ENCODE assay signal across 19 cellular contexts in the genomic region with DNA sequence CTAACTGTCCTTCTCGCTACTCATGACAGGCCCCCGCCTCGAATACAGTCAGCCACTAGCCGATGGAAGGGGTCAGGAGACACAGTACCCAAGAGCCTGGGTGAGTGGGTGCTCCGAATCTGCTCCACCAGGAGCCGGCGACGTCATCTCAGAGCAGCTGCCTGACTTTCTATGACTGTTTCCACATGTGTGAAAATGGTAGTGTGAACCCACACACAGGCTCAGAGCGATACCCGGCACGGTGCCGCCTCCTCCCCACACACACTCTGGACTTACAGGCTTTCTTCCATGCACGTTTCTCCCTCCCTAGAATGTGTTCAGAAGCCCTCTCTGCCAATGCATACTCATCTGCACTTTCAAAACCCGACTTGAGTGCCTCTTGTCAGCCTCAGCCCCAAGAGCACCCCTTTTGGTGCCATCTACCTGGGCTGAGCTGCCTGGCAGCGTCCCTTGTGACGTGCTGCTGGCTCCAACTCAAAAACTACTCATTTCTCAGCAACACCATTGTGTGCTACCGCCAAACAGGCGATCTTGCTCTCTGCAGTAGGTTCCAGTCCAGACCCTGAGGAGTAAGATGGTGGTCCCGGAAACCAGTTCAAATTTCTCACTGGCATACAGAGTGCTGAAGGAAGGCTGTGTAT. TPM values are rescaled to one million over a fixed set of nuclear protein-coding genes. Genes with fewer than 3 reads are reported as not detected.
DNase-seq lines count a peak whose midpoint lies in the region; ATAC-seq, FAIRE-seq and TF ChIP-seq lines count a peak whose summit lies in the region.
"Had no signal": no experiment of that assay in that cellular context is flagged by ENCODE, and none has a peak within 500 bp of the region (broad histone marks: within the 10 kb centered on the region; RNA-seq: fewer than 3 reads in every experiment).

No MANE protein-coding gene starts in this region.

- BruUV-seq in HepG2 (replicated peaks; lab: Mats Ljungman, UMichigan): no TSS peak

- TF ChIP-seq CTCF in HepG2 (CRISPR knock-in tag; IDR thresholded peaks at IDR 0.05): no peak
- no peak for TF ChIP-seq CTCF in right lobe of liver (IDR thresholded peaks at IDR 0.05)
- no peak for TF ChIP-seq CTCF in nephron (IDR thresholded peaks at IDR 0.05; ENCODE audit: unreplicated experiment in 3 of 3)
- TF ChIP-seq CTCF in thyroid gland (IDR thresholded peaks at IDR 0.05): no peak
- no peak for TF ChIP-seq CTCF in GM10266 (IDR thresholded peaks at IDR 0.05; ENCODE audit: control insufficient read depth, insufficient read depth, low read depth, missing control alignments)

- no peak overlapping the region for H3K4me2 ChIP-seq in HepG2 (ENCODE audit: low read depth, low read length)

- H3K4me1 Mint-ChIP-seq in nephron: peaks cover 100% of the 10 kb centered on the region

- H3K9me3 ChIP-seq in HepG2 (ENCODE audit: low read length): no peaks in the 10 kb centered on the region
- no peaks in the 10 kb centered on the region for H3K9me3 ChIP-seq in right lobe of liver
- no peaks in the 10 kb centered on the region for H3K9me3 ChIP-seq in thyroid gland
- H3K9me3 ChIP-seq: gastroesophageal sphincter, mucosa of descending colon, thoracic aorta had no signal

- H3K36me3 ChIP-seq in HepG2 (replicated peaks in 1 of 2; ENCODE audit: control insufficient read depth in 1 of 2, insufficient read depth in 2 of 2, low read length in 2 of 2): no peaks in the 10 kb centered on the region; a peak in 3 of 5 replicates
- H3K36me3 ChIP-seq in right lobe of liver: no peaks in the 10 kb centered on the region
- H3K36me3 ChIP-seq in thyroid gland: no peaks in the 10 kb centered on the region
- H3K36me3 ChIP-seq: cardiac muscle cell, gastroesophageal sphincter, thoracic aorta had no signal

- H3K27me3 ChIP-seq in HepG2 (ENCODE audit: control insufficient read depth in 1 of 2, insufficient read depth in 2 of 2, low read length in 2 of 2) (no peaks in the 10 kb centered on the region), right lobe of liver (no peaks in the 10 kb centered on the region), thyroid gland (no peaks in the 10 kb centered on the region)
- H3K27me3 ChIP-seq: cardiac muscle cell, gastroesophageal sphincter had no signal

- DNase-seq in HepG2 (ENCODE audit: low spot score) (no peak), right lobe of liver (no peak), thyroid gland (peak; percentile 92 to 95), NCI-H524 treated with DMSO at 0.1 percent for 48 hours (lab: John Stamatoyannopoulos, UW) (no peak), GDM1 (lab: John Stamatoyannopoulos, UW) (no peak), GM10266 (ENCODE audit: extremely low spot score) (no peak)
- DNase-seq: activated CD4-positive, alpha-beta T cell treated with anti-CD3 and anti-CD28 coated beads for 1 hour; COR-L47; GF-D8; mucosa of descending colon; NCI-H187 treated with DMSO at 0.1 percent for 48 hours had no signal

- WGBS in HepG2 (ENCODE audit: low lambda C conversion rate): 96% methylated on average over 19 of the region's 19 CpGs
- WGBS in right lobe of liver (ENCODE audit: insufficient coverage, low coverage, low lambda C conversion rate, missing lambda C conversion rate): 96% methylated on average over 4 of the region's 19 CpGs
- WGBS in thyroid gland, 2 donors: 39 to 67% methylated on average over 19 of the region's 19 CpGs

- H4K20me1 ChIP-seq in HepG2 (ENCODE audit: insufficient read depth, low read length): peaks cover 13% of the 10 kb centered on the region; the same call in 1 of the 2 replicates

- H3K4me3 ChIP-seq in HepG2 (replicated peaks in 1 of 3; ENCODE audit: insufficient read depth in 1 of 3, low read depth in 2 of 3, low read length in 3 of 3): no peak overlapping the region
- H3K4me3 ChIP-seq in right lobe of liver: no peak overlapping the region
- H3K4me3 ChIP-seq in thyroid gland (replicated peaks in 1 of 3): no peak overlapping the region
- H3K4me3 ChIP-seq: cardiac muscle cell, gastroesophageal sphincter, mucosa of descending colon, thoracic aorta had no signal

- H3K9me3 Mint-ChIP-seq in nephron: no peaks in the 10 kb centered on the region
- H3K9me3 Mint-ChIP-seq: T-helper 1 cell treated with Interleukin-12 subunit alpha and Interleukin-12 subunit beta and Interleukin-4 antibody, amounts not matched to agents 30 μg/mL and 1 μg/mL, for 36 hours had no signal

- H3K27ac ChIP-seq in HepG2 (ENCODE audit: extremely low read length, insufficient read depth, low read length) (no peak overlapping the region), right lobe of liver (no peak overlapping the region), cingulate gyrus (ENCODE audit: low read depth, low read length) (peak overlapping the region; percentile 44), thyroid gland (peak overlapping the region; percentile 35 to 75 (median 69))
- H3K27ac ChIP-seq: cardiac muscle cell, gastroesophageal sphincter, thoracic aorta had no signal

- FAIRE-seq in HepG2 (lab: Jason Lieb, UNC): no peak
- FAIRE-seq: endometrium had no signal

- intact Hi-C loops in HepG2 (cut with micrococcal nuclease; ENCODE audit: unreplicated experiment) (no loop called here), right lobe of liver (cut with DNase I) (no loop called here), thyroid gland (cut with DNase I) (no loop called here)

- no peak for TF ChIP-seq POLR2A in HepG2 (IDR thresholded peaks at IDR 0.05; ENCODE audit: insufficient read depth in 1 of 2, low read depth in 2 of 2, low read length in 2 of 2)
- TF ChIP-seq POLR2A in right lobe of liver (IDR thresholded peaks at IDR 0.05): no peak
- peak in 1 of 2 donors; percentile 58 for TF ChIP-seq POLR2A in thyroid gland (IDR thresholded peaks at IDR 0.05)

- no peak overlapping the region for H3K9ac ChIP-seq in HepG2 (ENCODE audit: insufficient read depth, low read depth, low read length)

- in situ Hi-C loops in HepG2 (cut with HindIII; ENCODE audit: extremely low pct_ligation_motif_present, low pct_unique_long_range_greater_than_20kb): no loop called here

- ATAC-seq in HepG2: no peak
- ATAC-seq in right lobe of liver: no peak
- ATAC-seq: gastroesophageal sphincter, mucosa of descending colon had no signal

- H2AFZ ChIP-seq in HepG2 (ENCODE audit: low read length): no peak overlapping the region

- no peak for TF ChIP-seq RAD21 in HepG2 (CRISPR knock-in tag; IDR thresholded peaks at IDR 0.05)

- H3K27ac Mint-ChIP-seq in nephron: peak overlapping the region in 2 of 3 experiments; percentile 23 to 84
- H3K27ac Mint-ChIP-seq: activated naive CD8-positive, alpha-beta T cell; T-helper 1 cell treated with Interleukin-12 subunit alpha and Interleukin-12 subunit beta and Interleukin-4 antibody, amounts not matched to agents 30 μg/mL and 1 μg/mL, for 36 hours had no signal

- POLR2A ChIA-PET in HepG2 (lab: Yijun Ruan, JAX): no interaction called here

- H3K79me2 ChIP-seq in HepG2 (ENCODE audit: insufficient read depth, low read length): peaks cover 100% of the 10 kb centered on the region

- H3K4me3 Mint-ChIP-seq in nephron: peak overlapping the region in 1 of 3 experiments; percentile 50
- H3K4me3 Mint-ChIP-seq: activated naive CD8-positive, alpha-beta T cell; T-helper 1 cell treated with Interleukin-12 subunit alpha and Interleukin-12 subunit beta and Interleukin-4 antibody, amounts not matched to agents 30 μg/mL and 1 μg/mL, for 36 hours had no signal

- H3K4me1 ChIP-seq in HepG2 (ENCODE audit: insufficient read depth, low read length) (peaks cover 100% of the 10 kb centered on the region), right lobe of liver (peaks cover 0 to under 1% (median 0%) of the 10 kb centered on the region in 4 donors), thyroid gland (peaks cover 33 to 63% of the 10 kb centered on the region in 2 donors)

- H3K36me3 Mint-ChIP-seq in nephron (ENCODE audit: low read depth): no peaks in the 10 kb centered on the region
- H3K36me3 Mint-ChIP-seq: activated naive CD8-positive, alpha-beta T cell had no signal

- no peaks in the 10 kb centered on the region for H3K27me3 Mint-ChIP-seq in nephron (ENCODE audit: low read depth)
- H3K27me3 Mint-ChIP-seq: activated naive CD8-positive, alpha-beta T cell had no signal

- TF ChIP-seq EP300 in HepG2 (IDR thresholded peaks at IDR 0.05; ENCODE audit: low read depth in 2 of 2, low read length in 2 of 2): no peak
- TF ChIP-seq EP300 in HepG2 (CRISPR knock-in tag; IDR thresholded peaks at IDR 0.05; ENCODE audit: borderline replicate concordance): no peak

- CTCF ChIA-PET in HepG2 (lab: Yijun Ruan, JAX; ENCODE audit: low intra/inter-chr PET ratio, low total read pairs): no interaction called here

RNA-seq across cellular contexts. Expression of a gene that starts 29.7 kb away (rescaled TPM):
- total RNA-seq in HepG2 (2016; rRNA removed; fragmentation: Illumina TruSeq; extraction: Trizol): 19.8 and 23.2 TPM in 2 replicates
- total RNA-seq in HepG2 (2016; cell fraction: cytosol; rRNA removed; fragmentation: Illumina TruSeq; extraction: Trizol; ENCODE audit: low read depth): 5.7 and 6.9 TPM in 2 replicates
- total RNA-seq in HepG2 (2016; cell fraction: insoluble cytoplasmic fraction; rRNA removed; fragmentation: Illumina TruSeq; extraction: Trizol): 17.4 and 24.9 TPM in 2 replicates
- 14.9 and 15.9 TPM in 2 replicates for total RNA-seq in HepG2 (2016; cell fraction: membrane; rRNA removed; fragmentation: Illumina TruSeq; extraction: Trizol)
- total RNA-seq in HepG2 (2016; cell fraction: nucleus; rRNA removed; fragmentation: Illumina TruSeq; extraction: Trizol): 19.1 and 24.5 TPM in 2 replicates
- polyA plus RNA-seq in HepG2 (2011; rRNA removed): 37.9 and 39.0 TPM in 2 replicates
- 24.5 and 31.8 TPM in 2 replicates for polyA plus RNA-seq in HepG2 (2011; cell fraction: cytosol; rRNA removed)
- polyA plus RNA-seq in HepG2 (2011; cell fraction: nucleus; rRNA removed): 60.5 and 94.9 TPM in 2 replicates
- polyA plus RNA-seq in HepG2 (2012): 19.7 and 20.7 TPM in 2 replicates
- 11.7 and 14.1 TPM in 2 replicates for polyA plus RNA-seq in HepG2 (2016; cell fraction: cytosol; fragmentation: Illumina TruSeq; extraction: Trizol; ENCODE audit: low read depth)
- polyA plus RNA-seq in HepG2 (2016; cell fraction: insoluble cytoplasmic fraction; fragmentation: Illumina TruSeq; extraction: Trizol; ENCODE audit: low read depth): 18.4 and 22.3 TPM in 2 replicates
- 14.3 and 15.7 TPM in 2 replicates for polyA plus RNA-seq in HepG2 (2016; cell fraction: membrane; fragmentation: Illumina TruSeq; extraction: Trizol; ENCODE audit: low read depth)
- polyA plus RNA-seq in HepG2 (2016; cell fraction: nucleus; fragmentation: Illumina TruSeq; extraction: Trizol; ENCODE audit: insufficient read depth, low read depth): 25.1 and 27.2 TPM in 2 replicates
- 34.5 and 40.7 TPM in 2 replicates for polyA minus RNA-seq in HepG2 (2011; rRNA and poly(A)+ RNA removed; ENCODE audit: low replicate concordance)
- 14.9 and 16.5 TPM in 2 replicates for polyA minus RNA-seq in HepG2 (2011; cell fraction: cytosol; rRNA and poly(A)+ RNA removed)
- 53.2 and 54.6 TPM in 2 replicates for polyA minus RNA-seq in HepG2 (2011; cell fraction: nucleus; rRNA and poly(A)+ RNA removed)
- total RNA-seq in right lobe of liver: 10 to 100 TPM; 10.4 to 22.4 (median 15.2) TPM
- total RNA-seq in thyroid gland: 100 to 1,000 TPM in 3 of 4 donors, 10 to 100 TPM in 1; 96.0 to 142 (median 131) TPM

Comparison
In these comparisons a context has a peak if more than half of its experiments do, and no peak if none do; other contexts are left out.
1. DNase-seq: peak in thyroid gland (2 of 2); none in HepG2 (single experiment), right lobe of liver (0 of 3), NCI-H524 treated with DMSO at 0.1 percent for 48 hours (single experiment), GDM1 (single experiment) and GM10266 (single experiment).
2. H3K27ac ChIP-seq: peak in cingulate gyrus (single experiment) and thyroid gland (3 of 3); none in HepG2 (single experiment) and right lobe of liver (0 of 3).